In genomic region chr1:109263234-109263596, GRCh38 we compare ENCODE assay signal across 8 cellular contexts.
DNase-seq lines count a peak whose midpoint lies in the region; TF ChIP-seq lines count a peak whose summit lies in the region.

No MANE protein-coding gene starts in this region.

- no peak overlapping the region for H3K4me3 ChIP-seq in OCI-LY1 (ENCODE audit: low read depth, low read length, poor library complexity, severe bottlenecking)

- H3K9ac ChIP-seq in OCI-LY1 (ENCODE audit: low read length): no peak overlapping the region

- no peak overlapping the region for H3K27ac ChIP-seq in OCI-LY1 (ENCODE audit: low read depth, low read length, poor library complexity, severe bottlenecking)
- H3K27ac ChIP-seq in epithelial cell of prostate: peak overlapping the region; percentile 79
- peak overlapping the region; percentile 98 for H3K27ac ChIP-seq in substantia nigra (ENCODE audit: low read depth, low read length, poor library complexity, severe bottlenecking)

- no peaks in the 10 kb centered on the region for H3F3A ChIP-seq in OCI-LY1 (ENCODE audit: insufficient read depth, low read length)

- no peaks in the 10 kb centered on the region for H3K27me3 Mint-ChIP-seq in activated naive CD4-positive, alpha-beta T cell treated with anti-CD3 and anti-CD28 coated beads, Interleukin-2, amount 50 U/mL, for 24 hours

- no peaks in the 10 kb centered on the region for H3K36me3 ChIP-seq in OCI-LY1 (ENCODE audit: insufficient read depth, low read length)

- TF ChIP-seq CTCF in OCI-LY1 (IDR thresholded peaks at IDR 0.05; ENCODE audit: low read length): no peak

- H3K4me2 ChIP-seq in OCI-LY1 (ENCODE audit: low read length): peak overlapping the region; percentile 31; the same call in 1 of the 2 replicates

- no peaks in the 10 kb centered on the region for H3K27me3 ChIP-seq in OCI-LY1 (ENCODE audit: insufficient read depth, low read length)

- no peaks in the 10 kb centered on the region for H3K79me2 ChIP-seq in OCI-LY1 (ENCODE audit: insufficient read depth, low read length)

- H3K36me3 Mint-ChIP-seq in activated naive CD4-positive, alpha-beta T cell treated with anti-CD3 and anti-CD28 coated beads, Interleukin-2, amount 50 U/mL, for 24 hours: no peaks in the 10 kb centered on the region

- no peaks in the 10 kb centered on the region for H3K9me2 ChIP-seq in OCI-LY1 (ENCODE audit: low read depth, low read length)

- H4K20me1 ChIP-seq in OCI-LY1 (ENCODE audit: insufficient read depth, low read length): no peaks in the 10 kb centered on the region

- H3K9me3 ChIP-seq in OCI-LY1 (ENCODE audit: low read length): no peaks in the 10 kb centered on the region

- no peak for DNase-seq in activated naive CD4-positive, alpha-beta T cell (lab: John Stamatoyannopoulos, UW)
- DNase-seq in epithelial cell of prostate (ENCODE audit: low read depth, low spot score) (no peak), substantia nigra (lab: John Stamatoyannopoulos, UW) (peak in 7 of 49 donors; percentile 61 to 71 (median 63)), SIG-M5 (lab: John Stamatoyannopoulos, UW) (no peak), NCI-H2227 (lab: John Stamatoyannopoulos, UW; ENCODE audit: unreplicated experiment) (no peak), SW 1271 (lab: John Stamatoyannopoulos, UW) (no peak)

- peaks cover 4% of the 10 kb centered on the region for H3K4me1 Mint-ChIP-seq in activated naive CD4-positive, alpha-beta T cell treated with anti-CD3 and anti-CD28 coated beads, Interleukin-2, amount 50 U/mL, for 24 hours

- H2AFZ ChIP-seq in OCI-LY1 (ENCODE audit: low read length): no peak overlapping the region

- H3K9me3 Mint-ChIP-seq in activated naive CD4-positive, alpha-beta T cell treated with anti-CD3 and anti-CD28 coated beads, Interleukin-2, amount 50 U/mL, for 24 hours: no peaks in the 10 kb centered on the region

- H3K4me3 Mint-ChIP-seq in activated naive CD4-positive, alpha-beta T cell treated with anti-CD3 and anti-CD28 coated beads, Interleukin-2, amount 50 U/mL, for 24 hours: no peak overlapping the region

- peak overlapping the region; percentile 84 for H3K27ac Mint-ChIP-seq in activated naive CD4-positive, alpha-beta T cell treated with anti-CD3 and anti-CD28 coated beads, Interleukin-2, amount 50 U/mL, for 24 hours

- no peaks in the 10 kb centered on the region for H3K4me1 ChIP-seq in OCI-LY1 (ENCODE audit: insufficient read depth, low read length, severe bottlenecking)
